21 cellular contexts compared by ENCODE assay signal in genomic region chr20:47250360-47250759, GRCh38.
"Had no signal": no experiment of that assay in that cellular context is flagged by ENCODE, and none has a peak within 500 bp of the region (broad histone marks: within the 10 kb centered on the region; RNA-seq: fewer than 3 reads in every experiment).

No MANE protein-coding gene starts in this region.

- H3K9me3 Mint-ChIP-seq: dendritic cell treated with granulocyte-macrophage colony-stimulating factor and Interleukin-4, amounts not matched to agents 40 ng/mL and 50 ng/mL, for 4 days; natural killer cell; stimulated activated naive CD8-positive, alpha-beta T cell treated with anti-CD3 and anti-CD28 coated beads, Interleukin-15, Interleukin-2, amounts not matched to agents 100 ng/mL and 50 ng/mL, for 24 hours had no signal

- H3K27ac ChIP-seq: esophagus muscularis mucosa, suprapubic skin, transverse colon, uterus had no signal

- H3K4me1 ChIP-seq: suprapubic skin, uterus had no signal

- H3K4me3 Mint-ChIP-seq: activated naive CD8-positive, alpha-beta T cell; dendritic cell treated with granulocyte-macrophage colony-stimulating factor and Interleukin-4, amounts not matched to agents 40 ng/mL and 50 ng/mL, for 4 days; natural killer cell; stimulated activated naive CD8-positive, alpha-beta T cell treated with anti-CD3 and anti-CD28 coated beads, Interleukin-15, Interleukin-2, amounts not matched to agents 100 ng/mL and 50 ng/mL, for 24 hours had no signal

- H3K4me1 Mint-ChIP-seq: natural killer cell had no signal

- H3K36me3 ChIP-seq: uterus had no signal

- FAIRE-seq: bronchial epithelial cell, endothelial cell of umbilical vein had no signal

- ATAC-seq: natural killer cell had no signal

- H3K27ac Mint-ChIP-seq: activated naive CD8-positive, alpha-beta T cell; dendritic cell treated with granulocyte-macrophage colony-stimulating factor and Interleukin-4, amounts not matched to agents 40 ng/mL and 50 ng/mL, for 4 days; natural killer cell had no signal

- H3K9me3 ChIP-seq: esophagus muscularis mucosa, suprapubic skin, transverse colon, uterus had no signal

- H3K4me3 ChIP-seq: esophagus muscularis mucosa, suprapubic skin, transverse colon, uterus had no signal

- H3K27me3 Mint-ChIP-seq: activated naive CD8-positive, alpha-beta T cell; dendritic cell treated with granulocyte-macrophage colony-stimulating factor and Interleukin-4, amounts not matched to agents 40 ng/mL and 50 ng/mL, for 4 days; stimulated activated naive CD8-positive, alpha-beta T cell treated with anti-CD3 and anti-CD28 coated beads, Interleukin-15, Interleukin-2, amounts not matched to agents 100 ng/mL and 50 ng/mL, for 24 hours had no signal

- DNase-seq: activated CD4-positive, alpha-beta T cell treated with anti-CD3 and anti-CD28 coated beads for 48 hours; activated CD8-positive, alpha-beta memory T cell treated with anti-CD3 and anti-CD28 coated beads, Interleukin-2, amount 50 U/mL, for 4 hours; activated T-cell treated with anti-CD3 and anti-CD28 coated beads, Interleukin-2, amount 50 U/mL, for 48 hours; effector CD8-positive, alpha-beta T cell; mesenchymal stem cell; natural killer cell; retina; stimulated activated CD4-positive, alpha-beta T cell treated with anti-CD3 and anti-CD28 coated beads, Interleukin-12 subunit alpha, Interleukin-12 subunit beta, amount 100 ng/mL, for 4 hours; stimulated activated CD4-positive, alpha-beta T cell treated with anti-CD3 and anti-CD28 coated beads, Interleukin-1b, Interleukin-23, amount 100 ng/mL, for 48 hours; stimulated activated CD8-positive, alpha-beta memory T cell treated with anti-CD3 and anti-CD28 coated beads, Interleukin-4, amount 100 ng/mL, for 48 hours; SW 1271; T-helper 2 cell; transverse colon; uterus had no signal

- H3K27me3 ChIP-seq: esophagus muscularis mucosa, suprapubic skin, transverse colon, uterus had no signal
